Comparison of ENCODE assay signal across 20 cellular contexts in the genomic region with DNA sequence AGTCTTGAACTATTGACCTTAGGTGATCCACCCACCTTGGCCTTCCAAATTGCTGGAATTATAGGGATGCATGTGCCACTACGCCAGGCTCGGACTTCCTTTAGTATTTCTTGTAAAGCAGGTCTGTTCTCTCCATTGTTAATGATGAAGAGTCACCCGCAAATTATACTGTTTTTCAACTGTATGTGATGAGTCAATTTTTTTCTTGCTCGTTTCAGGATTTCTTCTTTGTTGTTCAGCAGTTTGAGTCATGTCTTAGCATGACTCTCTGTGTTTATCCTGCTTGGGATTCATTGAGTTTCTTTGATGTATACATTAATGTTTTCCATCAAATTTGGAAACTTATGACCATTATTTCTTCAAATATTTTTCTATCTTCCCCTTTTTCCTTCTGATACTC. TPM values are rescaled to one million over a fixed set of nuclear protein-coding genes. Genes with fewer than 3 reads are reported as not detected.
DNase-seq lines count a peak whose midpoint lies in the region; ATAC-seq, FAIRE-seq and TF ChIP-seq lines count a peak whose summit lies in the region.
"Had no signal": no experiment of that assay in that cellular context is flagged by ENCODE, and none has a peak within 500 bp of the region (broad histone marks: within the 10 kb centered on the region; RNA-seq: fewer than 3 reads in every experiment).

No MANE protein-coding gene starts in this region.

- H3K56ac ChIP-seq in IMR-90 (ENCODE audit: extremely low read depth, insufficient read depth, low read length) = no peak overlapping the region

- ATAC-seq in IMR-90 (ENCODE audit: low read depth) (peak; percentile 73), right cardiac atrium (no peak), HG03196 (IDR thresholded peaks at IDR 0.05; ENCODE audit: unreplicated experiment) (no peak)
- ATAC-seq: pancreas; stimulated activated naive CD8-positive, alpha-beta T cell treated with anti-CD3 and anti-CD28 coated beads, Interleukin-15, Interleukin-2, amounts not matched to agents 100 U/mL and 50 U/mL, for 24 hours had no signal

- H2BK5ac ChIP-seq in IMR-90 (ENCODE audit: low read depth, low read length, poor library complexity, severe bottlenecking) = peak overlapping the region; percentile 65
- no peak overlapping the region for H2BK5ac ChIP-seq in mesenchymal stem cell (ENCODE audit: low read depth, low read length, poor library complexity, severe bottlenecking)

- H3K9me3 ChIP-seq in IMR-90 (ENCODE audit: control insufficient read depth, insufficient read depth, low read length) (no peaks in the 10 kb centered on the region), mesenchymal stem cell (ENCODE audit: control insufficient read depth, low read length) (no peaks in the 10 kb centered on the region), right cardiac atrium (ENCODE audit: control insufficient read depth, low read length) (no peaks in the 10 kb centered on the region)
- H3K9me3 ChIP-seq: BE2C, pancreas, uterus had no signal

- peak overlapping the region in 1 of 2 experiments; percentile 25; a peak in 2 of 4 replicates for H4K8ac ChIP-seq in IMR-90 (ENCODE audit: low read depth in 2 of 2, low read length in 2 of 2)
- no peak overlapping the region for H4K8ac ChIP-seq in mesenchymal stem cell (ENCODE audit: low read length)

- TF ChIP-seq RAD21 in IMR-90 (IDR thresholded peaks at IDR 0.05; ENCODE audit: low read length) = no peak

- no peak overlapping the region for H2AFZ ChIP-seq in IMR-90 (replicated peaks; ENCODE audit: low read length, poor library complexity)
- no peak overlapping the region for H2AFZ ChIP-seq in mesenchymal stem cell (ENCODE audit: low read depth, low read length)

- no peak overlapping the region for H2BK120ac ChIP-seq in IMR-90 (ENCODE audit: low read depth, low read length)
- no peak overlapping the region for H2BK120ac ChIP-seq in mesenchymal stem cell (ENCODE audit: low read depth, low read length)

- dilution Hi-C loops in IMR-90 (cut with HindIII; ENCODE audit: low sequenced_read_pairs, unreplicated experiment) = no loop called here

- no CpG with 5 or more reads among the region's 4 CpGs for WGBS in IMR-90 (ENCODE audit: extremely low coverage in 2 of 2, insufficient read length in 1 of 2), 2 experiments
- 78% methylated on average over 4 of the region's 4 CpGs for WGBS in mesenchymal stem cell
- 90% methylated on average over 4 of the region's 4 CpGs for WGBS in right cardiac atrium

- H2AK9ac ChIP-seq in IMR-90 (replicated peaks; ENCODE audit: low read depth, low read length, poor library complexity) = no peak overlapping the region

- H4K91ac ChIP-seq in IMR-90 (ENCODE audit: insufficient read depth, low read depth, low read length) = peak overlapping the region; percentile 32; the same call in 1 of the 2 replicates
- no peak overlapping the region for H4K91ac ChIP-seq in mesenchymal stem cell (ENCODE audit: low read length)

- no peak overlapping the region for H2BK15ac ChIP-seq in IMR-90 (ENCODE audit: low read depth, low read length)
- H2BK15ac ChIP-seq in mesenchymal stem cell (ENCODE audit: low read depth, poor library complexity, severe bottlenecking) = no peak overlapping the region

- TF ChIP-seq CTCF in BJ (IDR thresholded peaks at IDR 0.05; ENCODE audit: insufficient read depth, low read depth, low read length) (no peak), IMR-90 (conservative IDR thresholded peaks at IDR 0.05; ENCODE audit: low read depth, low read length) (no peak), bronchial epithelial cell (IDR thresholded peaks at IDR 0.05; ENCODE audit: insufficient read depth, low read length, severe bottlenecking) (no peak)

- CTCF ChIA-PET in BJ (lab: Yijun Ruan, JAX) = no interaction called here
- CTCF ChIA-PET in IMR-90 (lab: Yijun Ruan, JAX) = no interaction called here

- H3K4ac ChIP-seq in IMR-90 (ENCODE audit: low read depth, low read length) (0 out of 2 replicates have a peak overlapping the region, but pooled peaks have one; percentile 1), mesenchymal stem cell (ENCODE audit: low read depth in 1 of 2, low read length in 2 of 2) (no peak overlapping the region)

- in situ Hi-C loops in IMR-90 (cut with MboI; ENCODE audit: low sequenced_read_pairs) = no loop called here

- H2AK5ac ChIP-seq in IMR-90 (ENCODE audit: low read depth, low read length) (no peak overlapping the region), mesenchymal stem cell (ENCODE audit: low read length, severe bottlenecking) (no peak overlapping the region)

- H3K27me3 ChIP-seq in BJ (ENCODE audit: control insufficient read depth, insufficient read depth, low read length) (no peaks in the 10 kb centered on the region), IMR-90 (ENCODE audit: control insufficient read depth, insufficient read depth, low read length) (no peaks in the 10 kb centered on the region), bronchial epithelial cell (ENCODE audit: control insufficient read depth, insufficient read depth, low read length) (no peaks in the 10 kb centered on the region), mesenchymal stem cell (ENCODE audit: control insufficient read depth in 1 of 2, insufficient read depth in 1 of 2, low read length in 2 of 2) (no peaks in the 10 kb centered on the region), right cardiac atrium (ENCODE audit: control insufficient read depth, insufficient read depth) (no peaks in the 10 kb centered on the region)
- H3K27me3 ChIP-seq: pancreas, uterus had no signal

- H3K23ac ChIP-seq in IMR-90 (ENCODE audit: low read depth, low read length) = no peak overlapping the region
- H3K23ac ChIP-seq in mesenchymal stem cell (ENCODE audit: low read length in 2 of 2) = no peak overlapping the region

- no peak overlapping the region for H3K18ac ChIP-seq in IMR-90 (ENCODE audit: low read depth, low read length)
- no peak overlapping the region for H3K18ac ChIP-seq in mesenchymal stem cell (ENCODE audit: low read depth in 1 of 2, low read length in 2 of 2)

- DNase-seq in BJ (ENCODE audit: low read depth) (peak; percentile 9), IMR-90 (peak; percentile 79), bronchial epithelial cell (ENCODE audit: low read depth) (peak; percentile 97), mesenchymal stem cell (peak; percentile 14), mucosa of gallbladder (ENCODE audit: low spot score) (no peak), UCSD-AML1 (lab: John Stamatoyannopoulos, UW; ENCODE audit: unreplicated experiment) (no peak), right cardiac atrium (no peak)
- DNase-seq: activated CD4-positive, alpha-beta T cell treated with anti-CD3 and anti-CD28 coated beads, Interleukin-2, amount 50 U/mL, for 4 hours; amygdala; BE2C; DMS 273 treated with DMSO at 0.1 percent for 48 hours; left ventricle myocardium inferior; NCI-H1694 treated with DMSO at 0.1 percent for 48 hours; pancreas; stimulated activated CD4-positive, alpha-beta T cell treated with anti-CD3 and anti-CD28 coated beads, Interleukin-12 subunit alpha, Interleukin-12 subunit beta, amount 100 ng/mL, for 4 hours; stimulated activated naive CD8-positive, alpha-beta T cell treated with anti-CD3 and anti-CD28 coated beads, Interleukin-15, Interleukin-2, amounts not matched to agents 100 U/mL and 50 U/mL, for 24 hours; uterus had no signal

- BruUV-seq in IMR-90 (replicated peaks; lab: Mats Ljungman, UMichigan) = no TSS peak

- no peaks in the 10 kb centered on the region for H3K9me1 ChIP-seq in IMR-90 (ENCODE audit: insufficient read depth, low read length)

- H4K5ac ChIP-seq in IMR-90 (ENCODE audit: low read depth, low read length) = no peak overlapping the region

- intact Hi-C loops in IMR-90 (cut with micrococcal nuclease) (no loop called here), right cardiac atrium (cut with DNase I) (no loop called here)

- H3K9ac ChIP-seq in IMR-90 (ENCODE audit: low read depth, low read length) (no peak overlapping the region), mesenchymal stem cell (ENCODE audit: low read length) (peak overlapping the region; percentile 50)

- no peak overlapping the region for H3K27ac ChIP-seq in IMR-90 (ENCODE audit: insufficient read depth, low read length)
- no peak overlapping the region for H3K27ac ChIP-seq in mesenchymal stem cell (ENCODE audit: low read length, poor library complexity, severe bottlenecking)
- H3K27ac ChIP-seq in right cardiac atrium (ENCODE audit: low read length) = no peak overlapping the region
- H3K27ac ChIP-seq: coronary artery, left ventricle myocardium inferior, pancreas, SK-N-MC, uterus had no signal

- H3K36me3 ChIP-seq in BJ (ENCODE audit: control insufficient read depth, insufficient read depth, low read length) = no peaks in the 10 kb centered on the region
- H3K36me3 ChIP-seq in IMR-90 (ENCODE audit: control insufficient read depth, insufficient read depth, low read length) = no peaks in the 10 kb centered on the region
- no peaks in the 10 kb centered on the region for H3K36me3 ChIP-seq in bronchial epithelial cell (ENCODE audit: control insufficient read depth, insufficient read depth, low read length)
- no peaks in the 10 kb centered on the region for H3K36me3 ChIP-seq in mesenchymal stem cell (ENCODE audit: control insufficient read depth in 1 of 2, insufficient read depth in 2 of 2, low read depth in 1 of 2, low read length in 2 of 2)
- H3K36me3 ChIP-seq: BE2C, left ventricle myocardium inferior, pancreas, uterus had no signal

- no peak overlapping the region for H3K4me3 ChIP-seq in BJ (ENCODE audit: low read depth, low read length)
- no peak overlapping the region for H3K4me3 ChIP-seq in IMR-90 (ENCODE audit: insufficient read depth, low read depth, low read length)
- no peak overlapping the region for H3K4me3 ChIP-seq in bronchial epithelial cell (ENCODE audit: low read depth, low read length)
- H3K4me3 ChIP-seq in mesenchymal stem cell (ENCODE audit: insufficient read depth in 1 of 2, low read depth in 1 of 2, low read length in 2 of 2) = no peak overlapping the region
- no peak overlapping the region for H3K4me3 ChIP-seq in right cardiac atrium (ENCODE audit: low read length)
- H3K4me3 ChIP-seq: coronary artery, left ventricle myocardium inferior, pancreas, SK-N-MC, uterus had no signal

- no peak overlapping the region for H2BK12ac ChIP-seq in mesenchymal stem cell (ENCODE audit: low read length in 2 of 2)

- no peak overlapping the region for H2BK20ac ChIP-seq in IMR-90 (ENCODE audit: low read depth, low read length)

- FAIRE-seq in bronchial epithelial cell (lab: Jason Lieb, UNC) = no peak

- H3K4me1 ChIP-seq in IMR-90 (ENCODE audit: control insufficient read depth, insufficient read depth, low read length) = peaks cover 3% of the 10 kb centered on the region; the same call in 1 of the 2 replicates
- H3K4me1 ChIP-seq in mesenchymal stem cell (ENCODE audit: control insufficient read depth, insufficient read depth, low read depth, low read length) = no peaks in the 10 kb centered on the region
- H3K4me1 ChIP-seq in right cardiac atrium (ENCODE audit: control insufficient read depth, insufficient read depth, low read length) = no peaks in the 10 kb centered on the region
- H3K4me1 ChIP-seq: BE2C, left ventricle myocardium inferior, pancreas, uterus had no signal

- POLR2A ChIA-PET in BJ (lab: Charles Lee) = no interaction called here
- POLR2A ChIA-PET in IMR-90 (lab: Charles Lee; ENCODE audit: unreplicated experiment) = no interaction called here

- no peak for TF ChIP-seq POLR2A in IMR-90 (IDR thresholded peaks at IDR 0.05; ENCODE audit: low read depth, low read length)

- no peaks in the 10 kb centered on the region for H4K20me1 ChIP-seq in IMR-90 (ENCODE audit: insufficient read depth, low read length)

- no peak overlapping the region for H3K14ac ChIP-seq in IMR-90 (replicated peaks; ENCODE audit: low read depth, low read length)
- H3K14ac ChIP-seq in mesenchymal stem cell (ENCODE audit: low read length in 2 of 2) = no peak overlapping the region

- H3K79me1 ChIP-seq in IMR-90 (ENCODE audit: low read depth in 1 of 2, low read length in 2 of 2) = no peaks in the 10 kb centered on the region; a peak in 1 of 4 replicates
- H3K79me1 ChIP-seq in mesenchymal stem cell (replicated peaks; ENCODE audit: low read length, poor library complexity, severe bottlenecking) = no peaks in the 10 kb centered on the region

- H3K4me2 ChIP-seq in IMR-90 (ENCODE audit: low read depth, low read length) = peak overlapping the region; percentile 82; the same call in 1 of the 2 replicates
- no peak overlapping the region for H3K4me2 ChIP-seq in mesenchymal stem cell (ENCODE audit: low read length, poor library complexity, severe bottlenecking)

RNA-seq across cellular contexts. Expression of a gene that starts 28.9 kb away (rescaled TPM):
- polyA plus RNA-seq in BJ (2011; rRNA removed) (0.48 and 1.2 TPM in 2 replicates), IMR-90 (2012; rRNA removed) (1.5 and 2.5 TPM in 2 replicates), right cardiac atrium (0.38 TPM)
- polyA minus RNA-seq in BJ (2011; rRNA and poly(A)+ RNA removed) = 1.2 and 1.3 TPM in 2 replicates
- total RNA-seq in IMR-90 (2012; rRNA removed) (5.0 and 9.4 TPM in 2 replicates), bronchial epithelial cell (1.1 and 1.3 TPM in 2 replicates), mucosa of gallbladder (8.2 TPM), right cardiac atrium (1 to 10 TPM in 3 of 4 donors, under 1 TPM in 1; 0.94 to 3.0 (median 1.8) TPM)
- polyA plus RNA-seq in IMR-90 (2012; cell fraction: cytosol; rRNA removed) = 0.16 TPM in 2 replicates
- 0.41 and 4.2 TPM in 2 replicates for polyA plus RNA-seq in IMR-90 (2012; cell fraction: nucleus; rRNA removed; ENCODE audit: low replicate concordance)
- 8.9 TPM for polyA plus RNA-seq in mesenchymal stem cell (2013, experiment 1 of 2)
- 6.8 TPM for polyA plus RNA-seq in mesenchymal stem cell (2013, experiment 2 of 2)

Comparison
In these comparisons a context has a peak if more than half of its experiments do, and no peak if none do; other contexts are left out.
1. DNase-seq: peak in BJ (single experiment), IMR-90 (single experiment), bronchial epithelial cell (single experiment) and mesenchymal stem cell (single experiment); none in mucosa of gallbladder (single experiment), UCSD-AML1 (single experiment) and right cardiac atrium (0 of 3).